ENCODE assay signal across 8 cellular contexts in the genomic region with DNA sequence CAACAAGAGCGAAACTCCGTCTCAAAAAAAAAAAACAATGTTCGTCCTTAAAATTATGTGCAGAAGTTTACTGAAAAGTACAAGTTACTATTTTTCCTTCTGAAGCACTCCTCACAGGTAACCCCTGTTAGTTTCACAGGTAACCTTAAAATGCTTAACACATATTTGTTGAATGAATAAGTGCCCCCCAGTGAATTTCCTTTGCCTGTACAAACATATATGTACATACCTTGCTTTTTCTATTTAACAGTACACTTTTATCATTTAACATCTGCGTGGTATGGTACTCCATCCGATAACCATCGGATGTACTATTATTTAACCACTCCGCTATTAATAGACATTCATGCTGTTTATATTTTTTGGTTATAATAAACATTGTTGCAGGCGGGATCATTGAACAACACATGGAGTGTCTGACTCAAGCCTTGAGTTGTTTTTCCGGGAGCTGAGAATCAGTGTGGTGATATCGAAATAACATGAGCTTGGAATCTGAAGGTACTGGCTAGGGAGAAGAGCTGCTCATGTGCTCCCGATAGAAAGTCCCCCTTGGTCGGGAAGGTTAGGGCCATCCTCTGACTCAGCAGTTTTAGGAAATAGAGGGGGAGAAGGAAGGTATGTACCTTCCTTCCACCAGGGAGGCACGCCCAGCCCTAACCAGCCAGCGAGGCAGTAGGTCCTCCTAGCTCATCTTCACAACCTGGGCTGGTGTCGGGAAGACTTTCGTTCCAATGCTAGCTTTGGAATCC. TPM values are rescaled to one million over a fixed set of nuclear protein-coding genes. Genes with fewer than 3 reads are reported as not detected.
DNase-seq lines count a peak whose midpoint lies in the region; ATAC-seq, FAIRE-seq and TF ChIP-seq lines count a peak whose summit lies in the region.

No MANE protein-coding gene starts in this region.

- no peak for TF ChIP-seq CTCF in cardiac muscle cell (IDR thresholded peaks at IDR 0.05; ENCODE audit: low read depth, low read length)

- no peak for FAIRE-seq in HTR-8/SVneo (lab: Jason Lieb, UNC)

- H3K4me1 Mint-ChIP-seq in activated CD4-positive, alpha-beta memory T cell treated with anti-CD3 and anti-CD28 coated beads for 36 hours (ENCODE audit: low read depth) = peaks cover 64% of the 10 kb centered on the region
- H3K4me1 Mint-ChIP-seq in stimulated activated naive B cell treated with anti-CD40 and anti-IgM and Interleukin-4, amounts not matched to agents 10 μg/mL and 1 μg/mL and 100 μg/mL, for 72 hours = peaks cover 51 to 76% of the 10 kb centered on the region in 2 donors

- H3K4me3 Mint-ChIP-seq in activated CD4-positive, alpha-beta memory T cell treated with anti-CD3 and anti-CD28 coated beads for 36 hours = peak overlapping the region; percentile 88
- peak overlapping the region; percentile 88 to 89 for H3K4me3 Mint-ChIP-seq in stimulated activated naive B cell treated with anti-CD40 and anti-IgM and Interleukin-4, amounts not matched to agents 10 μg/mL and 1 μg/mL and 100 μg/mL, for 72 hours

- CTCF ChIA-PET in activated CD4-positive, alpha-beta memory T cell treated with anti-CD3 and anti-CD28 coated beads for 36 hours (lab: Charles Lee) = interaction anchor here (1.2 to 4.0 kb wide), 5 partner anchors 9 to 111 kb away, joined by 4 to 18 read pairs (median 14); partner anchors contain the start of gene RPLP0

- H3K36me3 Mint-ChIP-seq in activated CD4-positive, alpha-beta memory T cell treated with anti-CD3 and anti-CD28 coated beads for 36 hours = peaks cover 27% of the 10 kb centered on the region
- peaks cover 12 to 37% of the 10 kb centered on the region in 2 donors for H3K36me3 Mint-ChIP-seq in stimulated activated naive B cell treated with anti-CD40 and anti-IgM and Interleukin-4, amounts not matched to agents 10 μg/mL and 1 μg/mL and 100 μg/mL, for 72 hours

- peak overlapping the region; percentile 89 for H3K27ac Mint-ChIP-seq in activated CD4-positive, alpha-beta memory T cell treated with anti-CD3 and anti-CD28 coated beads for 36 hours
- H3K27ac Mint-ChIP-seq in stimulated activated naive B cell treated with anti-CD40 and anti-IgM and Interleukin-4, amounts not matched to agents 10 μg/mL and 1 μg/mL and 100 μg/mL, for 72 hours = peak overlapping the region; percentile 85

- H3K27ac ChIP-seq in cardiac muscle cell (peak overlapping the region; percentile 11), iPS DF 6.9 (ENCODE audit: low read length) (no peak overlapping the region)

- no CpG with 5 or more reads among the region's 16 CpGs for WGBS in iPS DF 6.9 (ENCODE audit: insufficient coverage, insufficient read length)

- H3K27me3 ChIP-seq in cardiac muscle cell (no peaks in the 10 kb centered on the region), iPS DF 6.9 (ENCODE audit: control insufficient read depth, insufficient read depth, low read length) (no peaks in the 10 kb centered on the region)

- peaks cover 3% of the 10 kb centered on the region for H3K4me1 ChIP-seq in cardiac muscle cell (ENCODE audit: low read depth)
- H3K4me1 ChIP-seq in iPS DF 6.9 (ENCODE audit: control insufficient read depth, insufficient read depth, low read length) = peaks cover 3% of the 10 kb centered on the region; the same call in 1 of the 2 replicates

- POLR2A ChIA-PET in activated CD4-positive, alpha-beta memory T cell treated with anti-CD3 and anti-CD28 coated beads for 36 hours (lab: Charles Lee) = interaction anchor here (0.9 to 10.6 kb wide), 15 partner anchors 9 to 174 kb away, joined by 3 to 131 read pairs (median 10); partner anchors contain the start of genes BICDL1, RNU4-1, RNU4-2 and RPLP0

- H3K9me3 Mint-ChIP-seq in activated CD4-positive, alpha-beta memory T cell treated with anti-CD3 and anti-CD28 coated beads for 36 hours = no peaks in the 10 kb centered on the region
- no peaks in the 10 kb centered on the region for H3K9me3 Mint-ChIP-seq in stimulated activated naive B cell treated with anti-CD40 and anti-IgM and Interleukin-4, amounts not matched to agents 10 μg/mL and 1 μg/mL and 100 μg/mL, for 72 hours

- DNase-seq in cardiac muscle cell (ENCODE audit: low read depth in 1 of 2, low spot score in 1 of 2) = peak; percentile 5 to 24
- no peak for DNase-seq in left ventricle myocardium superior
- no peak for DNase-seq in activated CD4-positive, alpha-beta memory T cell treated with anti-CD3 and anti-CD28 coated beads for 36 hours
- DNase-seq in iPS DF 6.9 (ENCODE audit: low read depth, low spot score) = no peak
- DNase-seq in stimulated activated naive B cell treated with anti-CD40 and anti-IgM and Interleukin-4, amounts not matched to agents 10 μg/mL and 1 μg/mL and 100 μg/mL, for 72 hours = no peak
- no peak for DNase-seq in HTR-8/SVneo (ENCODE audit: insufficient read length, low spot score)
- DNase-seq in NCI-H345 (lab: John Stamatoyannopoulos, UW) = no peak

- no peaks in the 10 kb centered on the region for H3K27me3 Mint-ChIP-seq in activated CD4-positive, alpha-beta memory T cell treated with anti-CD3 and anti-CD28 coated beads for 36 hours
- no peaks in the 10 kb centered on the region for H3K27me3 Mint-ChIP-seq in stimulated activated naive B cell treated with anti-CD40 and anti-IgM and Interleukin-4, amounts not matched to agents 10 μg/mL and 1 μg/mL and 100 μg/mL, for 72 hours

- ATAC-seq in left ventricle myocardium superior (no peak), GM19455 (IDR thresholded peaks at IDR 0.05; ENCODE audit: unreplicated experiment) (no peak)
- no peak for ATAC-seq in stimulated activated naive B cell treated with anti-CD40 and anti-IgM and Interleukin-4, amounts not matched to agents 10 μg/mL and 1 μg/mL and 100 μg/mL, for 72 hours (replicated peaks)

- no peaks in the 10 kb centered on the region for H3K9me3 ChIP-seq in cardiac muscle cell (ENCODE audit: low read depth)
- no peaks in the 10 kb centered on the region for H3K9me3 ChIP-seq in iPS DF 6.9 (ENCODE audit: control insufficient read depth, insufficient read depth, low read length)

- intact Hi-C loops in left ventricle myocardium superior (cut with micrococcal nuclease) = no loop called here
- intact Hi-C loops in activated CD4-positive, alpha-beta memory T cell treated with anti-CD3 and anti-CD28 coated beads for 36 hours (cut with micrococcal nuclease) = loop anchor here (1.0 to 5.0 kb wide), 3 partner anchors 8 to 175 kb away; partner anchors contain the start of gene RNU4-1

- H3K4me3 ChIP-seq in cardiac muscle cell = peak overlapping the region; percentile 88
- H3K4me3 ChIP-seq in iPS DF 6.9 (ENCODE audit: low read length) = peak overlapping the region; percentile 60; the same call in 1 of the 2 replicates

- H3K36me3 ChIP-seq in cardiac muscle cell = no peaks in the 10 kb centered on the region
- H3K36me3 ChIP-seq in iPS DF 6.9 (ENCODE audit: control insufficient read depth, insufficient read depth, low read length) = no peaks in the 10 kb centered on the region; the same call in 1 of the 2 replicates

RNA-seq across cellular contexts. Expression of gene RAB35, which starts 1.6 kb away (rescaled TPM):
- 27.5 and 33.4 TPM in 2 replicates for total RNA-seq in cardiac muscle cell
- 20.6 and 25.4 TPM in 2 replicates for polyA plus RNA-seq in cardiac muscle cell
- 24.0 TPM for total RNA-seq in left ventricle myocardium superior
- total RNA-seq in activated CD4-positive, alpha-beta memory T cell treated with anti-CD3 and anti-CD28 coated beads for 36 hours = 10 to 100 TPM; 62.1 to 66.4 TPM

Comparison
In these comparisons a context has a peak if more than half of its experiments do, and no peak if none do; other contexts are left out.
1. DNase-seq: peak in cardiac muscle cell (2 of 2); none in left ventricle myocardium superior (single experiment), activated CD4-positive, alpha-beta memory T cell treated with anti-CD3 and anti-CD28 coated beads for 36 hours (single experiment), iPS DF 6.9 (single experiment), stimulated activated naive B cell treated with anti-CD40 and anti-IgM and Interleukin-4, amounts not matched to agents 10 μg/mL and 1 μg/mL and 100 μg/mL, for 72 hours (single experiment), HTR-8/SVneo (single experiment) and NCI-H345 (single experiment).